18 cellular contexts compared by ENCODE assay signal in genomic region chr9:92709954-92710353, GRCh38. TPM values are rescaled to one million over a fixed set of nuclear protein-coding genes. Genes with fewer than 3 reads are reported as not detected.
DNase-seq lines count a peak whose midpoint lies in the region; TF ChIP-seq lines count a peak whose summit lies in the region.
"Had no signal": no experiment of that assay in that cellular context is flagged by ENCODE, and none has a peak within 500 bp of the region (broad histone marks: within the 10 kb centered on the region; RNA-seq: fewer than 3 reads in every experiment).

No MANE protein-coding gene starts in this region.

- peak; percentile 48 for DNase-seq in activated CD4-positive, alpha-beta T cell treated with anti-CD3 and anti-CD28 coated beads, Interleukin-2, amount 10 ng/mL, durations not matched to agents 24 days and 14 days
- DNase-seq in activated CD4-positive, alpha-beta T cell treated with anti-CD3 and anti-CD28 coated beads, Interleukin-2, amount 50 U/mL, for 1 hour: no peak
- no peak for DNase-seq in Karpas-422
- DNase-seq in epidermal melanocyte (ENCODE audit: insufficient read length, low spot score): peak; percentile 10
- DNase-seq in osteocyte (ENCODE audit: extremely low spot score, unreplicated experiment): peak; percentile 68
- DNase-seq in chondrocyte (ENCODE audit: low spot score): no peak
- DNase-seq in NCI-H2196 treated with DMSO at 0.1 percent for 48 hours (lab: John Stamatoyannopoulos, UW; ENCODE audit: unreplicated experiment): no peak
- no peak for DNase-seq in activated CD4-positive, CD25-positive, alpha-beta regulatory T cell (lab: John Stamatoyannopoulos, UW)
- DNase-seq: 8988T; BE2C; CD8-positive, alpha-beta T cell; NCI-H1436; NCI-H2029 treated with DMSO at 0.1 percent for 48 hours; NCI-H510A; NCI-H774; PC-3 had no signal

- peaks cover 36% of the 10 kb centered on the region for H3K4me1 Mint-ChIP-seq in activated CD4-positive, alpha-beta T cell treated with anti-CD3 and anti-CD28 coated beads, Interleukin-2, amount 10 ng/mL, durations not matched to agents 24 days and 14 days
- H3K4me1 Mint-ChIP-seq in osteocyte (ENCODE audit: unreplicated experiment): no peaks in the 10 kb centered on the region
- H3K4me1 Mint-ChIP-seq in chondrocyte (ENCODE audit: low read depth): no peaks in the 10 kb centered on the region

- H3K27me3 ChIP-seq in Karpas-422 (ENCODE audit: low read length): no peaks in the 10 kb centered on the region
- H3K27me3 ChIP-seq: BE2C had no signal

- H3K36me3 Mint-ChIP-seq in activated CD4-positive, alpha-beta T cell treated with anti-CD3 and anti-CD28 coated beads, Interleukin-2, amount 10 ng/mL, durations not matched to agents 24 days and 14 days (ENCODE audit: low read depth): peaks cover 29% of the 10 kb centered on the region
- H3K36me3 Mint-ChIP-seq in osteocyte (ENCODE audit: unreplicated experiment): peaks cover 20% of the 10 kb centered on the region
- H3K36me3 Mint-ChIP-seq in chondrocyte (ENCODE audit: low read depth): peaks cover 14% of the 10 kb centered on the region

- H4K20me1 ChIP-seq in Karpas-422 (ENCODE audit: insufficient read depth, low read depth, low read length): no peaks in the 10 kb centered on the region

- H3K9me2 ChIP-seq in Karpas-422 (replicated peaks; ENCODE audit: insufficient read depth, low read length): no peaks in the 10 kb centered on the region

- no peak overlapping the region for H3K4me3 Mint-ChIP-seq in activated CD4-positive, alpha-beta T cell treated with anti-CD3 and anti-CD28 coated beads, Interleukin-2, amount 10 ng/mL, durations not matched to agents 24 days and 14 days
- H3K4me3 Mint-ChIP-seq in osteocyte (ENCODE audit: unreplicated experiment): no peak overlapping the region
- no peak overlapping the region for H3K4me3 Mint-ChIP-seq in chondrocyte (ENCODE audit: unreplicated experiment)
- H3K4me3 Mint-ChIP-seq: CD8-positive, alpha-beta T cell had no signal

- no peak overlapping the region for H3K4me2 ChIP-seq in Karpas-422 (ENCODE audit: low read depth, low read length, poor library complexity, severe bottlenecking)

- intact Hi-C loops in activated CD4-positive, alpha-beta T cell treated with anti-CD3 and anti-CD28 coated beads, Interleukin-2, amount 10 ng/mL, durations not matched to agents 24 days and 14 days (cut with micrococcal nuclease): no loop called here

- no peak for TF ChIP-seq CTCF in osteocyte (IDR thresholded peaks at IDR 0.05)
- TF ChIP-seq CTCF in chondrocyte (IDR thresholded peaks at IDR 0.05): no peak

- H3K27ac Mint-ChIP-seq in activated CD4-positive, alpha-beta T cell treated with anti-CD3 and anti-CD28 coated beads, Interleukin-2, amount 10 ng/mL, durations not matched to agents 24 days and 14 days: no peak overlapping the region
- H3K27ac Mint-ChIP-seq in osteocyte (ENCODE audit: unreplicated experiment) (no peak overlapping the region), chondrocyte (ENCODE audit: unreplicated experiment) (no peak overlapping the region)

- H3K27me3 Mint-ChIP-seq in activated CD4-positive, alpha-beta T cell treated with anti-CD3 and anti-CD28 coated beads, Interleukin-2, amount 10 ng/mL, durations not matched to agents 24 days and 14 days: no peaks in the 10 kb centered on the region
- H3K27me3 Mint-ChIP-seq in osteocyte (ENCODE audit: unreplicated experiment) (no peaks in the 10 kb centered on the region), chondrocyte (ENCODE audit: low read depth) (no peaks in the 10 kb centered on the region)

- peaks cover 3% of the 10 kb centered on the region; the same call in 1 of the 2 replicates for H3K36me3 ChIP-seq in Karpas-422 (ENCODE audit: insufficient read depth, low read length)

- H3K4me1 ChIP-seq in Karpas-422 (ENCODE audit: low read length): peaks cover 18% of the 10 kb centered on the region
- H3K4me1 ChIP-seq: BE2C, HAP-1 had no signal

- peaks cover 22% of the 10 kb centered on the region for H3K79me2 ChIP-seq in Karpas-422 (ENCODE audit: low read length)

- no peak overlapping the region for H2AFZ ChIP-seq in Karpas-422 (ENCODE audit: low read length)

- H3K9me3 ChIP-seq in Karpas-422 (ENCODE audit: low read length): no peaks in the 10 kb centered on the region
- H3K9me3 ChIP-seq: BE2C, HAP-1 had no signal

- no peak overlapping the region for H3K9ac ChIP-seq in Karpas-422 (ENCODE audit: low read length)

- peak overlapping the region; percentile 33; the same call in 1 of the 2 replicates for H3K27ac ChIP-seq in Karpas-422 (ENCODE audit: low read length)

- no peaks in the 10 kb centered on the region for H3K9me3 Mint-ChIP-seq in activated CD4-positive, alpha-beta T cell treated with anti-CD3 and anti-CD28 coated beads, Interleukin-2, amount 10 ng/mL, durations not matched to agents 24 days and 14 days
- H3K9me3 Mint-ChIP-seq in osteocyte (ENCODE audit: unreplicated experiment) (no peaks in the 10 kb centered on the region), chondrocyte (ENCODE audit: low read depth) (no peaks in the 10 kb centered on the region)
- H3K9me3 Mint-ChIP-seq: CD8-positive, alpha-beta T cell had no signal

- H3K4me3 ChIP-seq in Karpas-422 (ENCODE audit: low read length): no peak overlapping the region
- H3K4me3 ChIP-seq: HAP-1, K562 had no signal

RNA-seq across cellular contexts. Expression of gene IPPK, which starts 40.0 kb away (rescaled TPM):
- 13.5 and 15.6 TPM in 2 replicates for total RNA-seq in activated CD4-positive, alpha-beta T cell treated with anti-CD3 and anti-CD28 coated beads, Interleukin-2, amount 10 ng/mL, durations not matched to agents 24 days and 14 days
- 10.5 and 18.3 TPM in 2 replicates for total RNA-seq in Karpas-422 (2014; rRNA removed; shearing (Covaris generic); ENCODE audit: low replicate concordance)
- total RNA-seq in osteocyte (6.4 and 7.4 TPM in 2 replicates), chondrocyte (8.7 to 9.3 TPM (median 8.9 TPM) in 3 replicates)

RNA-seq across cellular contexts. Expression of gene BICD2, which starts 54.7 kb away (rescaled TPM):
- total RNA-seq in activated CD4-positive, alpha-beta T cell treated with anti-CD3 and anti-CD28 coated beads, Interleukin-2, amount 10 ng/mL, durations not matched to agents 24 days and 14 days: 25.8 and 26.2 TPM in 2 replicates
- total RNA-seq in Karpas-422 (2014; rRNA removed; shearing (Covaris generic); ENCODE audit: low replicate concordance): 25.6 and 35.4 TPM in 2 replicates
- 34.8 and 35.4 TPM in 2 replicates for total RNA-seq in osteocyte
- total RNA-seq in chondrocyte: 41.4 to 46.4 TPM (median 41.9 TPM) in 3 replicates

Comparison
In these comparisons a context has a peak if more than half of its experiments do, and no peak if none do; other contexts are left out.
1. DNase-seq: peak in activated CD4-positive, alpha-beta T cell treated with anti-CD3 and anti-CD28 coated beads, Interleukin-2, amount 10 ng/mL, durations not matched to agents 24 days and 14 days (single experiment), epidermal melanocyte (single experiment) and osteocyte (single experiment); none in activated CD4-positive, alpha-beta T cell treated with anti-CD3 and anti-CD28 coated beads, Interleukin-2, amount 50 U/mL, for 1 hour (single experiment), Karpas-422 (single experiment), chondrocyte (single experiment), NCI-H2196 treated with DMSO at 0.1 percent for 48 hours (single experiment) and activated CD4-positive, CD25-positive, alpha-beta regulatory T cell (0 of 4).